In the genomic region with DNA sequence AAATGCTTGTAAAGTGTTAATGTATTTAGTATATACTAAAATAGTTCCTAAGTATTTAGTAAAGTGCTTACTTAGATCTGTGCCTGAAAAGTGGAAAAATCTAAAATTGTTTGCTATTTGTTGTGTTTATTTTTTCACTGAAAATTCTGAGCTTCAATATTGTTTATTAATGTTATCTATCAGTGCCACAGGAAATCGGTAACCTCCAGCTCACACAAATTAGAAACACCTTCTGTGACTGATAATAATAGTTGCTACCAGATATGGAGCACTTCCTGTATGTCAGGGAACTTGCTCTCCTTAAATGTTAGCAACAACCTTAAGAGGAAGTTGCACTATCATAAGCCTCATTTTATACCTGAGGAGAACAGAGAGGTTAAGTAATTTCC, we compare ENCODE assay signal across 8 cellular contexts. TPM values are rescaled to one million over a fixed set of nuclear protein-coding genes. Genes with fewer than 3 reads are reported as not detected.
DNase-seq lines count a peak whose midpoint lies in the region; ATAC-seq and TF ChIP-seq lines count a peak whose summit lies in the region.

No MANE protein-coding gene starts in this region.

- H3K27ac ChIP-seq in BLaER1 treated with 17β-estradiol and CSF1 and Interleukin-3, amounts not matched to agents 10 nM and 100 nM: peak overlapping the region; percentile 80 to 93 (median 86)
- H3K27ac ChIP-seq in angular gyrus (ENCODE audit: low read depth, low read length) (peak overlapping the region; percentile 96), liver (ENCODE audit: low read depth in 1 of 2, low read length in 2 of 2) (peak overlapping the region; percentile 98 to 99), upper lobe of right lung (peak overlapping the region; percentile 98)

- peaks cover 0 to 32% (median 7%) of the 10 kb centered on the region in 11 experiments; a peak in 12 of 22 replicates for H4K20me1 ChIP-seq in BLaER1 treated with 17β-estradiol and CSF1 and Interleukin-3, amounts not matched to agents 10 nM and 100 nM

- 0% methylated on average over 1 of the region's 1 CpG for WGBS in liver

- peak overlapping the region; percentile 73 to 99 (median 90) for H3K4me2 ChIP-seq in BLaER1 treated with 17β-estradiol and CSF1 and Interleukin-3, amounts not matched to agents 10 nM and 100 nM

- H3K4me1 ChIP-seq in BLaER1 treated with 17β-estradiol and CSF1 and Interleukin-3, amounts not matched to agents 10 nM and 100 nM: peaks cover 25 to 37% (median 34%) of the 10 kb centered on the region in 10 experiments
- peaks cover 2 to 15% (median 9%) of the 10 kb centered on the region in 4 donors for H3K4me1 ChIP-seq in liver (ENCODE audit: control insufficient read depth in 4 of 4, insufficient read depth in 4 of 4, low read length in 3 of 4)
- peaks cover 25% of the 10 kb centered on the region for H3K4me1 ChIP-seq in upper lobe of right lung

- no peaks in the 10 kb centered on the region for H3K27me3 ChIP-seq in BLaER1 treated with 17β-estradiol and CSF1 and Interleukin-3, amounts not matched to agents 10 nM and 100 nM
- H3K27me3 ChIP-seq in liver (ENCODE audit: control insufficient read depth in 4 of 4, insufficient read depth in 4 of 4, low read length in 3 of 4) (no peaks in the 10 kb centered on the region), upper lobe of right lung (no peaks in the 10 kb centered on the region)

- peak; percentile 41 for DNase-seq in HS-27A (ENCODE audit: low read depth)
- no peak for DNase-seq in upper lobe of right lung
- no peak for DNase-seq in GOT3 (lab: John Stamatoyannopoulos, UW)
- DNase-seq in activated CD4-positive, CD25-positive, alpha-beta regulatory T cell treated with anti-CD3 and anti-CD28 coated beads, Interleukin-2, amount 50 U/mL, for 72 hours: no peak

- peak overlapping the region; percentile 81 to 92 (median 88) for H3K9ac ChIP-seq in BLaER1 treated with 17β-estradiol and CSF1 and Interleukin-3, amounts not matched to agents 10 nM and 100 nM
- H3K9ac ChIP-seq in liver (ENCODE audit: low read depth in 1 of 2, low read length in 2 of 2): peak overlapping the region; percentile 61 to 70

- H3K36me3 ChIP-seq in BLaER1 treated with 17β-estradiol and CSF1 and Interleukin-3, amounts not matched to agents 10 nM and 100 nM: peaks cover 24 to 27% (median 26%) of the 10 kb centered on the region in 11 experiments
- H3K36me3 ChIP-seq in liver (ENCODE audit: control insufficient read depth in 4 of 4, insufficient read depth in 3 of 4, low read depth in 1 of 4, low read length in 3 of 4) (peaks cover 6 to 19% (median 15%) of the 10 kb centered on the region in 4 donors), upper lobe of right lung (peaks cover 29% of the 10 kb centered on the region)

- TF ChIP-seq CTCF in liver (IDR thresholded peaks at IDR 0.05; ENCODE audit: low read depth, low read length, missing input control): no peak
- TF ChIP-seq CTCF in upper lobe of right lung (IDR thresholded peaks at IDR 0.05): no peak

- intact Hi-C loops in upper lobe of right lung (cut with DNase I): no loop called here

- TF ChIP-seq RAD21 in liver (IDR thresholded peaks at IDR 0.05): no peak

- H3K4me3 ChIP-seq in BLaER1 treated with 17β-estradiol and CSF1 and Interleukin-3, amounts not matched to agents 10 nM and 100 nM: peak overlapping the region; percentile 81 to 96 (median 88)
- H3K4me3 ChIP-seq in liver (ENCODE audit: low read depth in 1 of 3, low read length in 3 of 3) (peak overlapping the region in 2 of 3 donors; percentile 26 to 95), upper lobe of right lung (peak overlapping the region; percentile 94)

- ATAC-seq in GM21390 (IDR thresholded peaks at IDR 0.05; ENCODE audit: unreplicated experiment) (peak; percentile 43), upper lobe of right lung (no peak)

- no peaks in the 10 kb centered on the region for H3K9me3 ChIP-seq in BLaER1 treated with 17β-estradiol and CSF1 and Interleukin-3, amounts not matched to agents 10 nM and 100 nM (replicated peaks in 1 of 11)
- H3K9me3 ChIP-seq in liver (ENCODE audit: control insufficient read depth in 4 of 4, low read length in 3 of 4) (no peaks in the 10 kb centered on the region), upper lobe of right lung (no peaks in the 10 kb centered on the region)

TF ChIP-seq in liver, 16 proteins besides CTCF, POLR2A, EP300 and RAD21:
- TF ChIP-seq, protein P1, sequence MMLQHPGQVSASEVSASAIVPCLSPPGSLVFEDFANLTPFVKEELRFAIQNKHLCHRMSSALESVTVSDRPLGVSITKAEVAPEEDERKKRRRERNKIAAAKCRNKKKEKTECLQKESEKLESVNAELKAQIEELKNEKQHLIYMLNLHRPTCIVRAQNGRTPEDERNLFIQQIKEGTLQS (IDR thresholded peaks at IDR 0.05): no peak
- TF ChIP-seq GABPA (IDR thresholded peaks at IDR 0.05 in 1 of 2, conservative IDR thresholded peaks at IDR 0.05 in 1 of 2): peak in 1 of 2 donors; percentile 56
TF ChIP-seq in liver: peak in this region for 1.

RNA-seq across cellular contexts. Expression of gene LRP10, which starts 0.7 kb away (rescaled TPM):
- total RNA-seq in liver: 10 to 100 TPM; 30.0 to 32.6 TPM
- polyA plus RNA-seq in liver: 10 to 100 TPM; 19.5 to 61.7 TPM
- total RNA-seq in upper lobe of right lung: 142 TPM

RNA-seq across cellular contexts. Expression of gene REM2, which starts 12.2 kb away (rescaled TPM):
- total RNA-seq in liver: under 1 TPM; 0.08 to 0.14 TPM
- polyA plus RNA-seq in liver: under 1 TPM in 1 of 2 donors, not detected in 1; 0.11 TPM
- total RNA-seq in upper lobe of right lung: 0.41 TPM

RNA-seq across cellular contexts. Expression of gene MMP14, which starts 34.4 kb away (rescaled TPM):
- total RNA-seq in liver (1 to 10 TPM; 7.6 to 8.4 TPM), upper lobe of right lung (149 TPM)
- 10 to 100 TPM in 1 of 2 donors, under 1 TPM in 1; 0.86 to 10.6 TPM for polyA plus RNA-seq in liver

RNA-seq across cellular contexts. Expression of gene MRPL52, which starts 41.1 kb away (rescaled TPM):
- total RNA-seq in liver (10 to 100 TPM in 1 of 2 donors, 1 to 10 TPM in 1; 9.1 to 19.1 TPM), upper lobe of right lung (58.4 TPM)
- polyA plus RNA-seq in liver: 100 to 1,000 TPM in 1 of 2 donors, 10 to 100 TPM in 1; 54.1 to 142 TPM

RNA-seq across cellular contexts. Expression of gene RBM23, which starts 48.1 kb away (rescaled TPM):
- total RNA-seq in liver (100 to 1,000 TPM in 1 of 2 donors, 10 to 100 TPM in 1; 36.7 to 242 TPM), upper lobe of right lung (83.5 TPM)
- 10 to 100 TPM; 22.3 to 26.0 TPM for polyA plus RNA-seq in liver

Comparison
In these comparisons a context has a peak if more than half of its experiments do, and no peak if none do; other contexts are left out.
1. RNA of gene MMP14, which starts 34.4 kb away (total RNA-seq): 149 TPM in upper lobe of right lung (single experiment); 7.6 to 8.4 TPM in liver; every median in the first group is over 10 times any median in the second.
2. Peak in every context shown above with its lines, with median percentiles within 50 percentile points of each other: H3K27ac ChIP-seq and H3K4me3 ChIP-seq.